31 cellular contexts compared by ENCODE assay signal in genomic region chr1:2880812-2881295, GRCh38.
"Had no signal": no experiment of that assay in that cellular context is flagged by ENCODE, and none has a peak within 500 bp of the region (broad histone marks: within the 10 kb centered on the region; RNA-seq: fewer than 3 reads in every experiment).

No MANE protein-coding gene starts in this region.

- H3K9me3 Mint-ChIP-seq: natural killer cell; stimulated activated memory B cell treated with anti-CD40 and anti-IgM and Interleukin-4, amounts not matched to agents 10 μg/mL and 1 μg/mL and 100 μg/mL, for 72 hours; stimulated activated naive CD8-positive, alpha-beta T cell treated with anti-CD3 and anti-CD28 coated beads, Interleukin-15, amount 100 ng/mL, for 72 hours; type B pancreatic cell had no signal

- H2AFZ ChIP-seq: parathyroid adenoma had no signal

- DNase-seq: naive thymus-derived CD4-positive, alpha-beta T cell; natural killer cell; occipital lobe; ovary; posterior cingulate gyrus; psoas muscle; right cardiac atrium; spleen; stimulated activated CD4-positive, alpha-beta T cell treated with anti-CD3 and anti-CD28 coated beads, Interleukin-12 subunit alpha, Interleukin-12 subunit beta, amount 100 ng/mL, for 4 hours; stimulated activated CD4-positive, alpha-beta T cell treated with anti-CD3 and anti-CD28 coated beads, Interleukin-1b, Interleukin-23, amount 100 ng/mL, for 48 hours; stimulated activated CD4-positive, alpha-beta T cell treated with anti-CD3 and anti-CD28 coated beads, Interleukin-4, amount 100 ng/mL, for 1 hour; stimulated activated CD4-positive, alpha-beta T cell treated with anti-CD3 and anti-CD28 coated beads, Interleukin-4, amount 100 ng/mL, for 4 hours; stimulated activated CD8-positive, alpha-beta memory T cell treated with anti-CD3 and anti-CD28 coated beads, Interleukin-4, amount 100 ng/mL, for 48 hours; stimulated activated naive CD4-positive, alpha-beta T cell; stimulated activated naive CD8-positive, alpha-beta T cell treated with anti-CD3 and anti-CD28 coated beads, Interleukin-15, amount 100 ng/mL, for 72 hours; stimulated activated naive CD8-positive, alpha-beta T cell treated with anti-CD3 and anti-CD28 coated beads, Interleukin-15, Interleukin-2, amounts not matched to agents 100 U/mL and 50 U/mL, for 24 hours; substantia nigra; testis; tibial artery; transverse colon; upper lobe of right lung; uterus had no signal

- H3K4me2 ChIP-seq: smooth muscle cell had no signal

- H3K27ac Mint-ChIP-seq: natural killer cell; nephron; progenitor cell of endocrine pancreas; stimulated activated memory B cell treated with anti-CD40 and anti-IgM and Interleukin-4, amounts not matched to agents 10 μg/mL and 1 μg/mL and 100 μg/mL, for 72 hours; stimulated activated naive CD8-positive, alpha-beta T cell treated with anti-CD3 and anti-CD28 coated beads, Interleukin-15, amount 100 ng/mL, for 72 hours; type B pancreatic cell had no signal

- H3K9me3 ChIP-seq: ovary, psoas muscle, spleen, suprapubic skin, testis, tibial artery, transverse colon, upper lobe of right lung, uterus had no signal

- ATAC-seq: naive thymus-derived CD4-positive, alpha-beta T cell; natural killer cell; psoas muscle; right cardiac atrium; sciatic nerve; stimulated activated memory B cell treated with anti-CD40 and anti-IgM and Interleukin-4, amounts not matched to agents 10 μg/mL and 1 μg/mL and 100 μg/mL, for 72 hours; stimulated activated naive CD8-positive, alpha-beta T cell treated with anti-CD3 and anti-CD28 coated beads, Interleukin-15, amount 100 ng/mL, for 72 hours; stimulated activated naive CD8-positive, alpha-beta T cell treated with anti-CD3 and anti-CD28 coated beads, Interleukin-15, Interleukin-2, amounts not matched to agents 100 U/mL and 50 U/mL, for 24 hours; upper lobe of right lung had no signal

- H3K4me3 Mint-ChIP-seq: naive thymus-derived CD4-positive, alpha-beta T cell; natural killer cell; nephron; stimulated activated memory B cell treated with anti-CD40 and anti-IgM and Interleukin-4, amounts not matched to agents 10 μg/mL and 1 μg/mL and 100 μg/mL, for 72 hours; stimulated activated naive CD8-positive, alpha-beta T cell treated with anti-CD3 and anti-CD28 coated beads, Interleukin-15, amount 100 ng/mL, for 72 hours; type B pancreatic cell had no signal

- H3K4me1 Mint-ChIP-seq: naive thymus-derived CD4-positive, alpha-beta T cell; natural killer cell; stimulated activated memory B cell treated with anti-CD40 and anti-IgM and Interleukin-4, amounts not matched to agents 10 μg/mL and 1 μg/mL and 100 μg/mL, for 72 hours; stimulated activated naive CD8-positive, alpha-beta T cell treated with anti-CD3 and anti-CD28 coated beads, Interleukin-15, amount 100 ng/mL, for 72 hours had no signal

- H3K27me3 Mint-ChIP-seq: naive thymus-derived CD4-positive, alpha-beta T cell; progenitor cell of endocrine pancreas; stimulated activated naive CD8-positive, alpha-beta T cell treated with anti-CD3 and anti-CD28 coated beads, Interleukin-15, amount 100 ng/mL, for 72 hours; type B pancreatic cell had no signal

- H3K27me3 ChIP-seq: ovary, testis, upper lobe of right lung, uterus had no signal

- H3K9ac ChIP-seq: parathyroid adenoma had no signal

- H3K4me3 ChIP-seq: ovary, psoas muscle, skin epidermis, smooth muscle cell, spleen, suprapubic skin, testis, tibial artery, transverse colon, upper lobe of right lung, uterus had no signal

- H3K79me2 ChIP-seq: parathyroid adenoma had no signal

- H3K4me1 ChIP-seq: parathyroid adenoma, psoas muscle, suprapubic skin, testis, transverse colon, upper lobe of right lung, uterus had no signal

- H3K27ac ChIP-seq: ovary, parathyroid adenoma, psoas muscle, skin epidermis, spleen, suprapubic skin, testis, tibial artery, transverse colon, upper lobe of right lung, uterus had no signal

- H3K36me3 Mint-ChIP-seq: naive thymus-derived CD4-positive, alpha-beta T cell; natural killer cell; stimulated activated memory B cell treated with anti-CD40 and anti-IgM and Interleukin-4, amounts not matched to agents 10 μg/mL and 1 μg/mL and 100 μg/mL, for 72 hours; type B pancreatic cell had no signal

- H3K36me3 ChIP-seq: ovary, spleen, suprapubic skin, tibial artery, transverse colon, upper lobe of right lung, uterus had no signal
